Comparison of ENCODE assay signal across 20 cellular contexts in the genomic region with DNA sequence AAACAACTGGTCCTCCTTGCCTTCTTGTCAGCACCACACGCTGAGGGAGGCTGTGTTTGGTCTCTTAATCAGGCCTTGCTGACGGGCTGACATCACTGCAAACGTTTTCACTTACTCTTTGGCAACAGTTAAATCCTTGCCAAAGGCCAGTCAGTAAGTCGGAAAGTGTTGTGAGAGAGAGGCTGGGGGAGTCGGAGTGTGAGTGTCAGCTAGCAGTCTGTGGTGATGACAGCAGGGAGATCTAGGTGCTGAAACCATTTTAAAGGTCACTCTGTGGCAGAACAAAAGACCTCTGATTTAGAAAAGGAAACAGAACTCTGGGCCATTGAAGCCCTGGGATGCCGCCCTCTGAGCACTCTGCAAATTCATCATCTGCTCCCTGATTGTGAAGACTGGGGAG.
DNase-seq lines count a peak whose midpoint lies in the region; ATAC-seq and TF ChIP-seq lines count a peak whose summit lies in the region.
"Had no signal": no experiment of that assay in that cellular context is flagged by ENCODE, and none has a peak within 500 bp of the region (broad histone marks: within the 10 kb centered on the region; RNA-seq: fewer than 3 reads in every experiment).

No MANE protein-coding gene starts in this region.

- 8% methylated on average over 6 of the region's 6 CpGs for WGBS in right cardiac atrium

- DNase-seq in NCI-H226 (peak; percentile 45), choroid plexus epithelial cell (ENCODE audit: low read depth) (peak; percentile 14), right cardiac atrium (peak; percentile 54 to 72 (median 68)), skeletal muscle cell (ENCODE audit: low read depth) (peak; percentile 10), GM19238 (ENCODE audit: insufficient read length, low spot score) (no peak), Peyer's patch (no peak)
- DNase-seq: activated CD4-positive, CD25-positive, alpha-beta regulatory T cell treated with anti-CD3 and anti-CD28 coated beads, Interleukin-2, amount 50 U/mL, for 72 hours; CD8-positive, alpha-beta T cell; NCI-H1417; NCI-H2171 treated with DMSO at 0.1 percent for 48 hours; OCI-M1; sigmoid colon; stimulated activated CD4-positive, alpha-beta T cell treated with anti-CD3 and anti-CD28 coated beads, Interleukin-1b, Interleukin-23, amount 100 ng/mL, for 48 hours; stimulated activated naive CD8-positive, alpha-beta T cell treated with anti-CD3 and anti-CD28 coated beads, Interleukin-15, Interleukin-2, amounts not matched to agents 100 U/mL and 50 U/mL, for 24 hours had no signal

- H3K36me3 ChIP-seq in Peyer's patch, result no peaks in the 10 kb centered on the region
- H3K36me3 ChIP-seq: sigmoid colon, tibial nerve had no signal

- no peaks in the 10 kb centered on the region for H3K27me3 ChIP-seq in right cardiac atrium (ENCODE audit: control insufficient read depth, insufficient read depth)
- H3K27me3 ChIP-seq in Peyer's patch, result no peaks in the 10 kb centered on the region
- H3K27me3 ChIP-seq: sigmoid colon, tibial nerve had no signal

- H3K27ac ChIP-seq in right cardiac atrium (ENCODE audit: low read length) (no peak overlapping the region), Peyer's patch (no peak overlapping the region)
- H3K27ac ChIP-seq: coronary artery, sigmoid colon, SK-N-MC, tibial nerve had no signal

- TF ChIP-seq CTCF in choroid plexus epithelial cell (conservative IDR thresholded peaks at IDR 0.05; ENCODE audit: low read depth, low read length) (no peak), Peyer's patch (IDR thresholded peaks at IDR 0.05) (no peak)

- no peak for TF ChIP-seq POLR2A in Peyer's patch (IDR thresholded peaks at IDR 0.05)

- H3K4me3 ChIP-seq in choroid plexus epithelial cell (ENCODE audit: low read depth, low read length) (no peak overlapping the region), right cardiac atrium (ENCODE audit: low read length) (no peak overlapping the region), skeletal muscle cell (ENCODE audit: low read depth, low read length) (no peak overlapping the region), Peyer's patch (no peak overlapping the region)
- H3K4me3 ChIP-seq: coronary artery, sigmoid colon, SK-N-MC, tibial nerve had no signal

- intact Hi-C loops in right cardiac atrium (cut with DNase I), result no loop called here

- no peaks in the 10 kb centered on the region for H3K4me1 ChIP-seq in right cardiac atrium (ENCODE audit: control insufficient read depth, insufficient read depth, low read length)
- H3K4me1 ChIP-seq in Peyer's patch, result no peaks in the 10 kb centered on the region
- H3K4me1 ChIP-seq: sigmoid colon, tibial nerve had no signal

- ATAC-seq in right cardiac atrium (peak; percentile 98 to 99), GM21515 (IDR thresholded peaks at IDR 0.05; ENCODE audit: unreplicated experiment) (no peak)
- ATAC-seq: activated naive CD4-positive, alpha-beta T cell treated with anti-CD3 and anti-CD28 coated beads, Interleukin-2, amount 50 U/mL, for 72 hours; CD8-positive, alpha-beta T cell; left lobe of liver; stimulated activated naive CD8-positive, alpha-beta T cell treated with anti-CD3 and anti-CD28 coated beads, Interleukin-15, Interleukin-2, amounts not matched to agents 100 U/mL and 50 U/mL, for 24 hours had no signal

- no peaks in the 10 kb centered on the region for H3K9me3 ChIP-seq in right cardiac atrium (ENCODE audit: control insufficient read depth, low read length)
- no peaks in the 10 kb centered on the region for H3K9me3 ChIP-seq in Peyer's patch
- H3K9me3 ChIP-seq: sigmoid colon, tibial nerve had no signal

Comparison
In these comparisons a context has a peak if more than half of its experiments do, and no peak if none do; other contexts are left out.
1. DNase-seq: peak in NCI-H226 (single experiment), choroid plexus epithelial cell (single experiment), right cardiac atrium (3 of 3) and skeletal muscle cell (single experiment); none in GM19238 (single experiment) and Peyer's patch (0 of 3).